ENCODE assay signal across 18 cellular contexts in genomic region chrX:24202465-24203031, GRCh38. TPM values are rescaled to one million over a fixed set of nuclear protein-coding genes. Genes with fewer than 3 reads are reported as not detected.
DNase-seq lines count a peak whose midpoint lies in the region; ATAC-seq and TF ChIP-seq lines count a peak whose summit lies in the region.
"Had no signal": no experiment of that assay in that cellular context is flagged by ENCODE, and none has a peak within 500 bp of the region (broad histone marks: within the 10 kb centered on the region; RNA-seq: fewer than 3 reads in every experiment).

No MANE protein-coding gene starts in this region.

- CTCF ChIA-PET in activated CD4-positive, alpha-beta memory T cell treated with anti-CD3 and anti-CD28 coated beads for 36 hours (lab: Charles Lee) = interaction anchor here (0.5 to 1.1 kb wide), 2 partner anchors 8 to 137 kb away, joined by 3 read pairs; no protein-coding TSS in a partner anchor

- no peak overlapping the region for H3K4me3 ChIP-seq in cardiac muscle cell
- no peak overlapping the region for H3K4me3 ChIP-seq in subcutaneous abdominal adipose tissue (ENCODE audit: low read depth in 1 of 5, low read length in 5 of 5)
- H3K4me3 ChIP-seq in WERI-Rb-1 (ENCODE audit: low read depth, low read length) = no peak overlapping the region
- H3K4me3 ChIP-seq in BE2C (ENCODE audit: low read depth, low read length) = no peak overlapping the region
- H3K4me3 ChIP-seq: heart right ventricle, testis had no signal

- H3K4me1 ChIP-seq in cardiac muscle cell (ENCODE audit: low read depth) (peaks cover 3% of the 10 kb centered on the region), subcutaneous abdominal adipose tissue (ENCODE audit: control insufficient read depth in 5 of 5, insufficient read depth in 5 of 5, low read length in 5 of 5) (peaks cover 0 to 39% (median 15%) of the 10 kb centered on the region in 5 donors), BE2C (no peaks in the 10 kb centered on the region)
- H3K4me1 ChIP-seq: testis had no signal

- peaks cover 59% of the 10 kb centered on the region for H3K4me1 Mint-ChIP-seq in activated CD4-positive, alpha-beta memory T cell treated with anti-CD3 and anti-CD28 coated beads for 36 hours (ENCODE audit: low read depth)

- no peak overlapping the region for H3K9ac ChIP-seq in subcutaneous abdominal adipose tissue (ENCODE audit: low read length in 5 of 5)

- DNase-seq in cardiac muscle cell (ENCODE audit: low read depth in 1 of 2, low spot score in 1 of 2) = peak in 1 of 2 donors; percentile 12
- DNase-seq in Right ventricle myocardium inferior (ENCODE audit: missing footprints) = no peak
- DNase-seq in activated CD4-positive, alpha-beta memory T cell treated with anti-CD3 and anti-CD28 coated beads for 36 hours = peak; percentile 17
- peak; percentile 4 for DNase-seq in globus pallidus (ENCODE audit: low spot score)
- DNase-seq in WERI-Rb-1 = no peak
- no peak for DNase-seq in BE2C
- DNase-seq: activated CD4-positive, alpha-beta T cell treated with anti-CD3 and anti-CD28 coated beads, Interleukin-2, amount 10 ng/mL, durations not matched to agents 7 days and 5 days; activated gamma-delta T cell; DMS153; heart right ventricle; islet precursor cell; mesendoderm; NCI-H524 treated with DMSO at 0.1 percent for 48 hours; retina; SHP77; testis had no signal

- H3K27ac ChIP-seq in cardiac muscle cell (peak overlapping the region; percentile 64), subcutaneous abdominal adipose tissue (ENCODE audit: low read depth, low read length) (peak overlapping the region; percentile 54), WERI-Rb-1 (no peak overlapping the region)

- H3K36me3 ChIP-seq in cardiac muscle cell (peaks cover 3% of the 10 kb centered on the region), subcutaneous abdominal adipose tissue (ENCODE audit: control insufficient read depth in 5 of 5, insufficient read depth in 5 of 5, low read length in 5 of 5) (peaks cover 0 to 16% (median 5%) of the 10 kb centered on the region in 5 donors), WERI-Rb-1 (peaks cover 19% of the 10 kb centered on the region), BE2C (no peaks in the 10 kb centered on the region; the same call in 1 of the 2 replicates)

- H3K9me3 ChIP-seq in cardiac muscle cell (ENCODE audit: low read depth) (no peaks in the 10 kb centered on the region), subcutaneous abdominal adipose tissue (ENCODE audit: control insufficient read depth in 5 of 5, low read length in 5 of 5) (no peaks in the 10 kb centered on the region), WERI-Rb-1 (ENCODE audit: severe bottlenecking) (no peaks in the 10 kb centered on the region), BE2C (no peaks in the 10 kb centered on the region)
- H3K9me3 ChIP-seq: heart right ventricle, neutrophil, testis had no signal

- H3K27ac Mint-ChIP-seq in activated CD4-positive, alpha-beta memory T cell treated with anti-CD3 and anti-CD28 coated beads for 36 hours = peak overlapping the region; percentile 78
- H3K27ac Mint-ChIP-seq: activated CD4-positive, alpha-beta T cell treated with anti-CD3 and anti-CD28 coated beads, Interleukin-2, amount 10 ng/mL, durations not matched to agents 7 days and 5 days had no signal

- no peak for ATAC-seq in Right ventricle myocardium inferior

- POLR2A ChIA-PET in activated CD4-positive, alpha-beta memory T cell treated with anti-CD3 and anti-CD28 coated beads for 36 hours (lab: Charles Lee) = no interaction called here

- H3K4me3 Mint-ChIP-seq in activated CD4-positive, alpha-beta memory T cell treated with anti-CD3 and anti-CD28 coated beads for 36 hours = no peak overlapping the region
- H3K4me3 Mint-ChIP-seq: activated CD4-positive, alpha-beta T cell treated with anti-CD3 and anti-CD28 coated beads, Interleukin-2, amount 10 ng/mL, durations not matched to agents 7 days and 5 days had no signal

- H3K9me3 Mint-ChIP-seq in activated CD4-positive, alpha-beta memory T cell treated with anti-CD3 and anti-CD28 coated beads for 36 hours = no peaks in the 10 kb centered on the region
- H3K9me3 Mint-ChIP-seq: activated CD4-positive, alpha-beta T cell treated with anti-CD3 and anti-CD28 coated beads, Interleukin-2, amount 10 ng/mL, durations not matched to agents 7 days and 5 days had no signal

- H3K36me3 Mint-ChIP-seq in activated CD4-positive, alpha-beta memory T cell treated with anti-CD3 and anti-CD28 coated beads for 36 hours = peaks cover 13% of the 10 kb centered on the region

- intact Hi-C loops in Right ventricle myocardium inferior (cut with DNase I) = no loop called here
- intact Hi-C loops in activated CD4-positive, alpha-beta memory T cell treated with anti-CD3 and anti-CD28 coated beads for 36 hours (cut with micrococcal nuclease) = loop anchor here (2.0 to 5.0 kb wide), 3 partner anchors 34 to 50 kb away; no protein-coding TSS in a partner anchor

- no peaks in the 10 kb centered on the region for H3K27me3 ChIP-seq in cardiac muscle cell
- H3K27me3 ChIP-seq in subcutaneous abdominal adipose tissue (ENCODE audit: control insufficient read depth in 5 of 5, insufficient read depth in 4 of 5, low read length in 5 of 5) = no peaks in the 10 kb centered on the region
- H3K27me3 ChIP-seq in WERI-Rb-1 (ENCODE audit: insufficient read depth, low read depth, severe bottlenecking) = no peaks in the 10 kb centered on the region
- H3K27me3 ChIP-seq in BE2C = no peaks in the 10 kb centered on the region
- H3K27me3 ChIP-seq: heart right ventricle, neutrophil, testis had no signal

- H3K27me3 Mint-ChIP-seq in activated CD4-positive, alpha-beta memory T cell treated with anti-CD3 and anti-CD28 coated beads for 36 hours = no peaks in the 10 kb centered on the region
- H3K27me3 Mint-ChIP-seq: activated CD4-positive, alpha-beta T cell treated with anti-CD3 and anti-CD28 coated beads, Interleukin-2, amount 10 ng/mL, durations not matched to agents 7 days and 5 days had no signal

- TF ChIP-seq CTCF in cardiac muscle cell (IDR thresholded peaks at IDR 0.05; ENCODE audit: low read depth, low read length) (no peak), WERI-Rb-1 (IDR thresholded peaks at IDR 0.05; ENCODE audit: low read depth, low read length) (no peak), BE2C (IDR thresholded peaks at IDR 0.05; ENCODE audit: low read depth, low read length) (no peak)

RNA-seq across cellular contexts. Expression of gene ZFX, which starts 53.0 kb away (rescaled TPM):
- total RNA-seq in cardiac muscle cell (39.9 and 43.6 TPM in 2 replicates), Right ventricle myocardium inferior (33.4 TPM)
- polyA plus RNA-seq in cardiac muscle cell = 24.6 and 36.6 TPM in 2 replicates
- 10 to 100 TPM; 31.1 to 35.5 TPM for total RNA-seq in activated CD4-positive, alpha-beta memory T cell treated with anti-CD3 and anti-CD28 coated beads for 36 hours
- 7.8 TPM for polyA plus RNA-seq in BE2C (2012; ENCODE audit: insufficient read depth, insufficient read length, low read depth)

Comparison
In these comparisons a context has a peak if more than half of its experiments do, and no peak if none do; other contexts are left out.
1. DNase-seq: peak in activated CD4-positive, alpha-beta memory T cell treated with anti-CD3 and anti-CD28 coated beads for 36 hours (single experiment) and globus pallidus (single experiment); none in Right ventricle myocardium inferior (single experiment), WERI-Rb-1 (single experiment) and BE2C (single experiment).